In the genomic region with DNA sequence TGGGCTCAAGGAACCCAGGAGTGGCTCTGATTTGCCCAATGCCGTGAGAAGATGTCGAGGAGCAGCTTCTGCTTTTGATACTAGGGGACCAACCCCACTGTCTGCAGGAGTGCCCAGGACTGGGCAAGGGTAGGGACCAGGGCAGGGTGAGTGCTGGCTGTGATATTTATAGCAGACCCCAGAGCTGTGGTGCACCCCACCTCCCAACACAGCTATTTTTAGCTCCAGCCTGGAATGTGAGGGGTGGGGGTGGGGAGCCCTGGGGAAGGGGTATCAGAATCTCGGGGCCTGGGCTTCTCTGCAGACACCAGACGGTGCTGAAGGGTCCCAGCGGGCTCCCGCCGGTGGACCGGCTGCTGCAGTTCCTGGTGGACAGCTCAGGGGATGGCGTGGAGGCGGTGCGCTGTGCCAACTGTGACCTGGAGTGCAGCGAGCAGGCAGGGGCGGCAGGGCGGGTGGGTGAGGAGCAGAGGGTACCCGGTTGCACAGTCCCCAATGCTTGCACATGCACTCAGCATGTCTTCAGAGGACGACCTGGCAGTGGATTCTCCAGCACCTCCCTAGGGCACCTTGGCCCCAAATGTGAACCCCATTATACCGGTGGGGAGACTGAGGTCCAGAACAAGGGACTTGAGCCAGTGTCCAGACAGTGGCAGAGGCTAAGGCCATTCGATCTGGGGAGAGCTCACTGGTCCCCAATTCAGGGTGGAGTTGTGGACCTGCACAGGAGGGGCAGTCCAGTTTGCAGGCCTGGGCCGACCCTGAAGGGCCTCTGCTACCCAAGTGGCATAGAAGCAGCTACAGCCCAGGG, we compare ENCODE assay signal across 10 cellular contexts. TPM values are rescaled to one million over a fixed set of nuclear protein-coding genes. Genes with fewer than 3 reads are reported as not detected.
A peak's percentile ranks its signal among the peaks of the same experiment; 100 is the strongest.
DNase-seq lines count a peak whose midpoint lies in the region; ATAC-seq and TF ChIP-seq lines count a peak whose summit lies in the region.
"Had no signal": no experiment of that assay in that cellular context is flagged by ENCODE, and none has a peak within 500 bp of the region (broad histone marks: within the 10 kb centered on the region; RNA-seq: fewer than 3 reads in every experiment).

No MANE protein-coding gene starts in this region.

- H3K4me3 Mint-ChIP-seq in MCF 10A (ENCODE audit: unreplicated experiment) = peak overlapping the region; percentile 71
- peak overlapping the region; percentile 74 for H3K4me3 Mint-ChIP-seq in activated T-helper 17 cell treated with anti-CD3 and anti-CD28 coated beads, Interleukin-2, amount 50 U/mL, for 72 hours

- no peak for TF ChIP-seq POLR2A in breast epithelium (IDR thresholded peaks at IDR 0.05)

- ATAC-seq in activated T-helper 17 cell treated with anti-CD3 and anti-CD28 coated beads, Interleukin-2, amount 50 U/mL, for 72 hours (replicated peaks) = no peak
- ATAC-seq in thoracic aorta (ENCODE audit: insufficient number of reproducible peaks, low FRiP score, low read depth) (no peak), GM19452 (IDR thresholded peaks at IDR 0.05; ENCODE audit: unreplicated experiment) (no peak), GM19324 (IDR thresholded peaks at IDR 0.05; ENCODE audit: low FRiP score, unreplicated experiment) (no peak)

- no peaks in the 10 kb centered on the region for H4K20me1 ChIP-seq in hepatocyte (ENCODE audit: insufficient read depth, poor library complexity, severe bottlenecking)
- H4K20me1 ChIP-seq: BLaER1 had no signal

- CTCF ChIA-PET in MCF 10A (lab: Yijun Ruan, JAX) = interaction anchor here (0.6 to 1.2 kb wide), 2 partner anchors 18 to 20 kb away, joined by 4 to 5 read pairs; no protein-coding TSS in a partner anchor

- H2AFZ ChIP-seq in hepatocyte = no peak overlapping the region

- TF ChIP-seq CTCF in MCF 10A (IDR thresholded peaks at IDR 0.05; ENCODE audit: unreplicated experiment) = no peak
- TF ChIP-seq CTCF in breast epithelium (IDR thresholded peaks at IDR 0.05) = no peak
- TF ChIP-seq CTCF in hepatocyte (IDR thresholded peaks at IDR 0.05; ENCODE audit: poor library complexity) = no peak
- TF ChIP-seq CTCF in thoracic aorta (IDR thresholded peaks at IDR 0.05) = no peak

- peaks cover 6% of the 10 kb centered on the region for H3K79me2 ChIP-seq in hepatocyte

- 96% methylated on average over 12 of the region's 19 CpGs for WGBS in hepatocyte (ENCODE audit: low lambda C conversion rate, missing lambda C conversion rate)

- DNase-seq in MCF 10A (ENCODE audit: unreplicated experiment) = no peak
- DNase-seq in breast epithelium (ENCODE audit: low spot score in 2 of 2) = no peak
- no peak for DNase-seq in hepatocyte (ENCODE audit: low spot score)
- DNase-seq in thoracic aorta (ENCODE audit: low spot score) = no peak
- DNase-seq in GM03348 (ENCODE audit: low spot score) = no peak

- no TSS peak for BruUV-seq in MCF 10A (replicated peaks; lab: Mats Ljungman, UMichigan)

- POLR2A ChIA-PET in MCF 10A (lab: Yijun Ruan, JAX) = interaction anchor here (0.7 to 1.6 kb wide), 7 partner anchors 9 to 395 kb away, joined by 3 to 7 read pairs (median 3); no protein-coding TSS in a partner anchor

- H3K9me3 Mint-ChIP-seq in MCF 10A (ENCODE audit: unreplicated experiment) = no peaks in the 10 kb centered on the region
- no peaks in the 10 kb centered on the region for H3K9me3 Mint-ChIP-seq in activated T-helper 17 cell treated with anti-CD3 and anti-CD28 coated beads, Interleukin-2, amount 50 U/mL, for 72 hours

- H3K27ac ChIP-seq in breast epithelium (no peak overlapping the region), hepatocyte (no peak overlapping the region), thoracic aorta (no peak overlapping the region)
- H3K27ac ChIP-seq: BLaER1 had no signal

- H3K4me1 ChIP-seq in breast epithelium (peaks cover 3% of the 10 kb centered on the region in 2 donors), hepatocyte (ENCODE audit: insufficient read depth) (peaks cover 33% of the 10 kb centered on the region), thoracic aorta (ENCODE audit: control insufficient read depth in 1 of 2, low read depth in 2 of 2) (peaks cover 8 to 17% of the 10 kb centered on the region in 2 donors)
- H3K4me1 ChIP-seq: prostate gland had no signal

- no peaks in the 10 kb centered on the region for H3K36me3 ChIP-seq in breast epithelium
- H3K36me3 ChIP-seq in hepatocyte (replicated peaks; ENCODE audit: insufficient read depth, low read depth) = no peaks in the 10 kb centered on the region
- no peaks in the 10 kb centered on the region for H3K36me3 ChIP-seq in thoracic aorta
- H3K36me3 ChIP-seq: BLaER1, prostate gland had no signal

- H3K27me3 ChIP-seq in breast epithelium (no peaks in the 10 kb centered on the region), hepatocyte (no peaks in the 10 kb centered on the region), thoracic aorta (replicated peaks; ENCODE audit: insufficient read depth) (no peaks in the 10 kb centered on the region)

- H3K9me3 ChIP-seq in breast epithelium (no peaks in the 10 kb centered on the region), hepatocyte (ENCODE audit: low read depth) (no peaks in the 10 kb centered on the region), thoracic aorta (no peaks in the 10 kb centered on the region)
- H3K9me3 ChIP-seq: BLaER1, prostate gland had no signal

- H3K27ac Mint-ChIP-seq in MCF 10A (ENCODE audit: low read depth, unreplicated experiment) = no peak overlapping the region
- no peak overlapping the region for H3K27ac Mint-ChIP-seq in activated T-helper 17 cell treated with anti-CD3 and anti-CD28 coated beads, Interleukin-2, amount 50 U/mL, for 72 hours

- no peak overlapping the region for H3K4me3 ChIP-seq in breast epithelium
- H3K4me3 ChIP-seq in hepatocyte = no peak overlapping the region
- H3K4me3 ChIP-seq in thoracic aorta = peak overlapping the region; percentile 93

- no peaks in the 10 kb centered on the region for H3K4me1 Mint-ChIP-seq in MCF 10A (ENCODE audit: insufficient read depth, unreplicated experiment)
- H3K4me1 Mint-ChIP-seq in activated T-helper 17 cell treated with anti-CD3 and anti-CD28 coated beads, Interleukin-2, amount 50 U/mL, for 72 hours = no peaks in the 10 kb centered on the region

- no peaks in the 10 kb centered on the region for H3K36me3 Mint-ChIP-seq in MCF 10A (ENCODE audit: insufficient read depth, unreplicated experiment)
- H3K36me3 Mint-ChIP-seq in activated T-helper 17 cell treated with anti-CD3 and anti-CD28 coated beads, Interleukin-2, amount 50 U/mL, for 72 hours (ENCODE audit: low read depth) = no peaks in the 10 kb centered on the region

- H3K9me2 ChIP-seq in hepatocyte (replicated peaks; ENCODE audit: insufficient read depth) = no peaks in the 10 kb centered on the region

- intact Hi-C loops in MCF 10A (cut with micrococcal nuclease) = loop anchor here (10.0 kb wide), 1 partner anchor 152 kb away; no protein-coding TSS in a partner anchor
- intact Hi-C loops in breast epithelium (cut with DNase I; ENCODE audit: low total_unique reads) = no loop called here

- H3K27me3 Mint-ChIP-seq in MCF 10A (ENCODE audit: insufficient read depth, unreplicated experiment) = no peaks in the 10 kb centered on the region
- H3K27me3 Mint-ChIP-seq in activated T-helper 17 cell treated with anti-CD3 and anti-CD28 coated beads, Interleukin-2, amount 50 U/mL, for 72 hours = no peaks in the 10 kb centered on the region

- peak overlapping the region; percentile 87 for H3K4me2 ChIP-seq in hepatocyte

RNA-seq across cellular contexts. Expression of a gene that starts 1.4 kb away (rescaled TPM):
- total RNA-seq in MCF 10A (2022) = 6.2 and 12.4 TPM in 2 replicates
- total RNA-seq in breast epithelium = 10 to 100 TPM in 2 of 3 donors, 1 to 10 TPM in 1; 2.7 to 32.4 (median 29.9) TPM
- total RNA-seq in activated T-helper 17 cell treated with anti-CD3 and anti-CD28 coated beads, Interleukin-2, amount 50 U/mL, for 72 hours = 10 to 100 TPM; 20.1 to 21.9 TPM
- total RNA-seq in hepatocyte = 14.7 and 29.3 TPM in 2 replicates
- polyA plus RNA-seq in hepatocyte = 28.3 and 30.9 TPM in 2 replicates
- 10 to 100 TPM; 30.5 to 50.1 TPM for total RNA-seq in thoracic aorta

RNA-seq across cellular contexts. Expression of a gene that starts 7.9 kb away (rescaled TPM):
- total RNA-seq in MCF 10A (2022) (477 and 513 TPM in 2 replicates), breast epithelium (100 to 1,000 TPM; 210 to 329 (median 306) TPM), hepatocyte (168 and 188 TPM in 2 replicates), thoracic aorta (100 to 1,000 TPM in 1 of 2 donors, 10 to 100 TPM in 1; 80.4 to 130 TPM)
- total RNA-seq in activated T-helper 17 cell treated with anti-CD3 and anti-CD28 coated beads, Interleukin-2, amount 50 U/mL, for 72 hours = 100 to 1,000 TPM; 437 to 506 TPM
- polyA plus RNA-seq in hepatocyte = 103 and 115 TPM in 2 replicates

RNA-seq across cellular contexts. Expression of a gene that starts 27.2 kb away (rescaled TPM):
- 0.07 and 0.17 TPM in 2 replicates for total RNA-seq in MCF 10A (2022)
- total RNA-seq in breast epithelium = under 1 TPM; under 0.01 to 0.33 (median 0.15) TPM
- total RNA-seq in activated T-helper 17 cell treated with anti-CD3 and anti-CD28 coated beads, Interleukin-2, amount 50 U/mL, for 72 hours = 1 to 10 TPM in 1 of 2 donors, under 1 TPM in 1; 0.43 to 1.2 TPM
- 0.08 and 0.13 TPM in 2 replicates for total RNA-seq in hepatocyte
- 0.18 TPM in 1 of 2 replicates, not detected in the other for polyA plus RNA-seq in hepatocyte
- 1 to 10 TPM; 1.1 to 3.2 TPM for total RNA-seq in thoracic aorta

RNA-seq across cellular contexts. Expression of a gene that starts 28.5 kb away (rescaled TPM):
- total RNA-seq in MCF 10A (2022) = 26.5 and 28.3 TPM in 2 replicates
- 10 to 100 TPM; 54.0 to 61.6 (median 54.7) TPM for total RNA-seq in breast epithelium
- total RNA-seq in activated T-helper 17 cell treated with anti-CD3 and anti-CD28 coated beads, Interleukin-2, amount 50 U/mL, for 72 hours = 10 to 100 TPM; 26.7 to 62.4 TPM
- 60.1 and 62.4 TPM in 2 replicates for total RNA-seq in hepatocyte
- polyA plus RNA-seq in hepatocyte = 32.2 and 40.3 TPM in 2 replicates
- 10 to 100 TPM; 65.3 to 90.0 TPM for total RNA-seq in thoracic aorta

RNA-seq across cellular contexts. Expression of a gene that starts 36.7 kb away (rescaled TPM):
- total RNA-seq in MCF 10A (2022) (not detected in 2 replicates), breast epithelium (not detected), hepatocyte (not detected in 2 replicates), thoracic aorta (not detected)
- total RNA-seq in activated T-helper 17 cell treated with anti-CD3 and anti-CD28 coated beads, Interleukin-2, amount 50 U/mL, for 72 hours = not detected
- polyA plus RNA-seq in hepatocyte = not detected in 2 replicates
- total RNA-seq: prostate gland had no signal
